ENCODE assay signal across 9 cellular contexts in the genomic region with DNA sequence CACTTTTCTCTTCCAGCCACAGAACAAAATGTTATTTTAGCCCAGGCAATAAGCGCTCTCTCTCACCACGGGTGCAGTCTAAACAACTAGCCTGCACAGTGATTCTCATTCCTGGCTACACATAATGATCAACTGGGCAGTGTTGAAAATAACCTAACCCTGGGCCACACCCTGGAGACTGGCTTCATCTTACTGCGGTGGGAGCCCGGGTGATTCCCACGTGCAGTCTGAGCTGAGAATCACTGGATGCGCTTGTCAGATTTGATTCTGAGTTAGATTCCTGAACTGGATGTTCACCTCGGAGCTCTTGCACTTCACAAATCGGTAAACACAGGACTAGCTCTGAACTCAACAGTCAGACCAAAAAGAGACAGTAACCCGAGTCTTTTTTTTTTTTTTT. TPM values are rescaled to one million over a fixed set of nuclear protein-coding genes. Genes with fewer than 3 reads are reported as not detected.
A peak's percentile ranks its signal among the peaks of the same experiment; 100 is the strongest.
DNase-seq lines count a peak whose midpoint lies in the region; ATAC-seq and TF ChIP-seq lines count a peak whose summit lies in the region.
"Had no signal": no experiment of that assay in that cellular context is flagged by ENCODE, and none has a peak within 500 bp of the region (broad histone marks: within the 10 kb centered on the region; RNA-seq: fewer than 3 reads in every experiment).

No MANE protein-coding gene starts in this region.

- peaks cover 58% of the 10 kb centered on the region for H3K36me3 Mint-ChIP-seq in CD8-positive, alpha-beta T cell
- H3K36me3 Mint-ChIP-seq in activated naive CD4-positive, alpha-beta T cell treated with anti-CD3 and anti-CD28 coated beads, Interleukin-2, amount 50 U/mL, for 72 hours, result peaks cover 36 to 65% of the 10 kb centered on the region in 2 donors

- intact Hi-C loops in CD8-positive, alpha-beta T cell (cut with DNase I, micrococcal nuclease), result loop anchor here (1.0 to 2.0 kb wide), 4 partner anchors 14 to 342 kb away; a partner anchor contains a TSS
- intact Hi-C loops in mucosa of descending colon (cut with DNase I, micrococcal nuclease), result no loop called here

- peak overlapping the region; percentile 95 for H3K27ac Mint-ChIP-seq in CD8-positive, alpha-beta T cell
- H3K27ac Mint-ChIP-seq in activated naive CD4-positive, alpha-beta T cell treated with anti-CD3 and anti-CD28 coated beads, Interleukin-2, amount 50 U/mL, for 72 hours, result peak overlapping the region; percentile 75 to 95

- H3K27ac ChIP-seq in CD8-positive, alpha-beta T cell (ENCODE audit: low read depth, low read length), result peak overlapping the region; percentile 61
- H3K27ac ChIP-seq: SK-N-MC had no signal

- no peaks in the 10 kb centered on the region for H3K9me3 ChIP-seq in CD8-positive, alpha-beta T cell (ENCODE audit: low read length)
- H3K9me3 ChIP-seq in mucosa of descending colon, result no peaks in the 10 kb centered on the region

- H3K4me3 Mint-ChIP-seq in CD8-positive, alpha-beta T cell, result peak overlapping the region; percentile 84

- CTCF ChIA-PET in CD8-positive, alpha-beta T cell (lab: Charles Lee), result interaction anchor here (0.7 to 2.9 kb wide), 16 partner anchors 9 to 208 kb away, joined by 3 to 25 read pairs (median 6); no protein-coding TSS in a partner anchor

- no peaks in the 10 kb centered on the region for H3K27me3 Mint-ChIP-seq in CD8-positive, alpha-beta T cell (ENCODE audit: low read depth)

- DNase-seq in CD8-positive, alpha-beta T cell, result no peak
- no peak for DNase-seq in activated naive CD4-positive, alpha-beta T cell treated with anti-CD3 and anti-CD28 coated beads, Interleukin-2, amount 50 U/mL, for 72 hours (ENCODE audit: low spot score in 2 of 2)
- DNase-seq in mucosa of descending colon (no peak), KG1 (lab: John Stamatoyannopoulos, UW) (no peak), NCI-H526 (lab: John Stamatoyannopoulos, UW) (no peak)

- peaks cover 86% of the 10 kb centered on the region for H3K4me1 ChIP-seq in CD8-positive, alpha-beta T cell (ENCODE audit: insufficient read depth, low read length)
- H3K4me1 ChIP-seq in mucosa of descending colon (ENCODE audit: low read depth), result no peaks in the 10 kb centered on the region

- peaks cover 85% of the 10 kb centered on the region for H3K4me1 Mint-ChIP-seq in CD8-positive, alpha-beta T cell (ENCODE audit: low read depth)

- no peak for TF ChIP-seq CTCF in CD8-positive, alpha-beta T cell (IDR thresholded peaks at IDR 0.05)
- TF ChIP-seq CTCF in mucosa of descending colon (IDR thresholded peaks at IDR 0.05), result no peak

- H3K4me3 ChIP-seq in CD8-positive, alpha-beta T cell (ENCODE audit: low read depth, low read length), result peak overlapping the region; percentile 53
- no peak overlapping the region for H3K4me3 ChIP-seq in mucosa of descending colon
- H3K4me3 ChIP-seq: SK-N-MC had no signal

- peaks cover 5% of the 10 kb centered on the region for H3K36me3 ChIP-seq in CD8-positive, alpha-beta T cell (ENCODE audit: insufficient read depth, low read length)
- H3K36me3 ChIP-seq in mucosa of descending colon (ENCODE audit: low read depth), result no peaks in the 10 kb centered on the region

- peak; percentile 8 for ATAC-seq in CD8-positive, alpha-beta T cell
- ATAC-seq in HG02884 (IDR thresholded peaks at IDR 0.05; ENCODE audit: unreplicated experiment) (peak; percentile 2), mucosa of descending colon (peak; percentile 17), GM21786 (IDR thresholded peaks at IDR 0.05; ENCODE audit: unreplicated experiment) (no peak), GM21447 (IDR thresholded peaks at IDR 0.05; ENCODE audit: unreplicated experiment) (no peak)
- ATAC-seq in activated naive CD4-positive, alpha-beta T cell treated with anti-CD3 and anti-CD28 coated beads, Interleukin-2, amount 50 U/mL, for 72 hours, result peak; percentile 23 to 47

- H3K9me3 Mint-ChIP-seq in CD8-positive, alpha-beta T cell, result no peaks in the 10 kb centered on the region
- H3K9me3 Mint-ChIP-seq in activated naive CD4-positive, alpha-beta T cell treated with anti-CD3 and anti-CD28 coated beads, Interleukin-2, amount 50 U/mL, for 72 hours, result no peaks in the 10 kb centered on the region

- POLR2A ChIA-PET in CD8-positive, alpha-beta T cell (lab: Charles Lee), result interaction anchor here (0.6 to 4.5 kb wide), 22 partner anchors 8 to 1282 kb away, joined by 3 to 93 read pairs (median 5); a partner anchor contains a TSS

- H3K27me3 ChIP-seq in CD8-positive, alpha-beta T cell (ENCODE audit: insufficient read depth, low read length), result no peaks in the 10 kb centered on the region

RNA-seq across cellular contexts. Expression of a gene that starts 14.9 kb away (rescaled TPM):
- total RNA-seq in CD8-positive, alpha-beta T cell, result 100 to 1,000 TPM; 194 to 198 TPM
- total RNA-seq in activated naive CD4-positive, alpha-beta T cell treated with anti-CD3 and anti-CD28 coated beads, Interleukin-2, amount 50 U/mL, for 72 hours, result 100 to 1,000 TPM in 1 of 2 donors, 10 to 100 TPM in 1; 97.8 to 167 TPM
- total RNA-seq in mucosa of descending colon, result 10 to 100 TPM; 36.5 to 38.9 (median 38.4) TPM

RNA-seq across cellular contexts. Expression of a gene that starts 58.8 kb away (rescaled TPM):
- under 1 TPM; 0.16 to 0.44 TPM for total RNA-seq in CD8-positive, alpha-beta T cell
- 10 to 100 TPM in 1 of 2 donors, 1 to 10 TPM in 1; 2.0 to 22.6 TPM for total RNA-seq in activated naive CD4-positive, alpha-beta T cell treated with anti-CD3 and anti-CD28 coated beads, Interleukin-2, amount 50 U/mL, for 72 hours
- total RNA-seq in mucosa of descending colon, result 1 to 10 TPM; 6.0 to 9.1 (median 6.5) TPM

Comparison
In these comparisons a context has a peak if more than half of its experiments do, and no peak if none do; other contexts are left out.
1. ATAC-seq: peak in CD8-positive, alpha-beta T cell (single experiment), HG02884 (single experiment), activated naive CD4-positive, alpha-beta T cell treated with anti-CD3 and anti-CD28 coated beads, Interleukin-2, amount 50 U/mL, for 72 hours (2 of 2) and mucosa of descending colon (single experiment); none in GM21786 (single experiment) and GM21447 (single experiment).
2. intact Hi-C loops: an anchor here in CD8-positive, alpha-beta T cell (1.0 to 2.0 kb wide); none called in mucosa of descending colon.